ENCODE assay signal across 8 cellular contexts in genomic region chr15:74889390-74889881, GRCh38. TPM values are rescaled to one million over a fixed set of nuclear protein-coding genes. Genes with fewer than 3 reads are reported as not detected.
A peak's percentile ranks its signal among the peaks of the same experiment; 100 is the strongest.
DNase-seq lines count a peak whose midpoint lies in the region; ATAC-seq, FAIRE-seq and TF ChIP-seq lines count a peak whose summit lies in the region.

No MANE protein-coding gene starts in this region.

- WGBS in iPS DF 6.9 (ENCODE audit: insufficient coverage, insufficient read length), result no CpG with 5 or more reads among the region's 8 CpGs

- TF ChIP-seq POLR2A in GM12892 (IDR thresholded peaks at IDR 0.05; ENCODE audit: low read depth, low read length), result no peak

- peak overlapping the region; percentile 66 for H2AFZ ChIP-seq in Karpas-422 (ENCODE audit: low read length)

- H3K27ac ChIP-seq in Karpas-422 (ENCODE audit: low read length), result no peak overlapping the region
- H3K27ac ChIP-seq in iPS DF 6.9 (ENCODE audit: low read length), result no peak overlapping the region

- ATAC-seq in GM19023 (IDR thresholded peaks at IDR 0.05; ENCODE audit: unreplicated experiment) (peak; percentile 25), HG03097 (IDR thresholded peaks at IDR 0.05; ENCODE audit: low FRiP score, unreplicated experiment) (no peak)

- H3K9me2 ChIP-seq in Karpas-422 (replicated peaks; ENCODE audit: insufficient read depth, low read length), result no peaks in the 10 kb centered on the region

- H3K4me1 ChIP-seq in Karpas-422 (ENCODE audit: low read length), result peaks cover 38% of the 10 kb centered on the region
- H3K4me1 ChIP-seq in iPS DF 6.9 (ENCODE audit: control insufficient read depth, insufficient read depth, low read length), result peaks cover 2% of the 10 kb centered on the region; the same call in 1 of the 2 replicates
- H3K4me1 ChIP-seq in skeletal muscle satellite cell (ENCODE audit: control insufficient read depth, insufficient read depth, low read length), result peaks cover 22% of the 10 kb centered on the region

- DNase-seq in AG04449 (ENCODE audit: low read depth, low spot score), result no peak
- no peak for DNase-seq in Karpas-422
- peak in 42 of 58 donors; percentile 12 to 88 (median 55) for DNase-seq in anterior cingulate cortex (lab: John Stamatoyannopoulos, UW)
- DNase-seq in iPS DF 6.9 (ENCODE audit: low read depth, low spot score), result no peak
- no peak for DNase-seq in GM12892 (ENCODE audit: insufficient read length)

- no peak for FAIRE-seq in GM12892 (lab: Jason Lieb, UNC)

- H3K4me3 ChIP-seq in AG04449 (ENCODE audit: low read depth, low read length), result peak overlapping the region; percentile 100
- peak overlapping the region; percentile 91 for H3K4me3 ChIP-seq in Karpas-422 (ENCODE audit: low read length)
- peak overlapping the region; percentile 91; the same call in 1 of the 2 replicates for H3K4me3 ChIP-seq in iPS DF 6.9 (ENCODE audit: low read length)
- peak overlapping the region; percentile 91 for H3K4me3 ChIP-seq in skeletal muscle satellite cell (ENCODE audit: low read length)

- no peak for TF ChIP-seq CTCF in AG04449 (IDR thresholded peaks at IDR 0.05; ENCODE audit: insufficient read depth, low read length, missing control alignments)

- peak overlapping the region; percentile 91 for H3K4me2 ChIP-seq in Karpas-422 (ENCODE audit: low read depth, low read length, poor library complexity, severe bottlenecking)
- peak overlapping the region; percentile 81 for H3K4me2 ChIP-seq in skeletal muscle satellite cell (ENCODE audit: low read length)

- H3K27me3 ChIP-seq in Karpas-422 (ENCODE audit: low read length) (no peaks in the 10 kb centered on the region), iPS DF 6.9 (ENCODE audit: control insufficient read depth, insufficient read depth, low read length) (no peaks in the 10 kb centered on the region), skeletal muscle satellite cell (ENCODE audit: control insufficient read depth, insufficient read depth, low read length) (no peaks in the 10 kb centered on the region)

- peaks cover 14% of the 10 kb centered on the region for H3K79me2 ChIP-seq in Karpas-422 (ENCODE audit: low read length)

- CTCF ChIA-PET in AG04449 (lab: Yijun Ruan, JAX), result interaction anchor here (0.9 to 9.3 kb wide), 6 partner anchors 14 to 108 kb away, joined by 3 to 134 read pairs (median 3); partner anchors contain the start of gene FAM219B

- no peaks in the 10 kb centered on the region for H4K20me1 ChIP-seq in Karpas-422 (ENCODE audit: insufficient read depth, low read depth, low read length)

- peaks cover 6% of the 10 kb centered on the region; the same call in 1 of the 2 replicates for H3K36me3 ChIP-seq in Karpas-422 (ENCODE audit: insufficient read depth, low read length)
- peaks cover 6% of the 10 kb centered on the region; the same call in 1 of the 2 replicates for H3K36me3 ChIP-seq in iPS DF 6.9 (ENCODE audit: control insufficient read depth, insufficient read depth, low read length)
- H3K36me3 ChIP-seq in skeletal muscle satellite cell (ENCODE audit: insufficient read depth, low read length), result peaks cover 19% of the 10 kb centered on the region

- H3K9ac ChIP-seq in Karpas-422 (ENCODE audit: low read length) (peak overlapping the region; percentile 92), skeletal muscle satellite cell (ENCODE audit: low read depth, low read length) (peak overlapping the region; percentile 86)

- POLR2A ChIA-PET in AG04449 (lab: Yijun Ruan, JAX), result interaction anchor here (0.7 to 1.1 kb wide), 5 partner anchors 9 to 106 kb away, joined by 3 to 10 read pairs (median 4); partner anchors contain the start of gene FAM219B

- H3K9me3 ChIP-seq in Karpas-422 (ENCODE audit: low read length), result no peaks in the 10 kb centered on the region
- H3K9me3 ChIP-seq in iPS DF 6.9 (ENCODE audit: control insufficient read depth, insufficient read depth, low read length), result no peaks in the 10 kb centered on the region
- H3K9me3 ChIP-seq in skeletal muscle satellite cell (replicated peaks; ENCODE audit: low read length), result no peaks in the 10 kb centered on the region

RNA-seq across cellular contexts. Expression of gene MPI, which starts 0.4 kb away (rescaled TPM):
- 73.7 and 78.8 TPM in 2 replicates for total RNA-seq in Karpas-422 (2014; rRNA removed; shearing (Covaris generic); ENCODE audit: low replicate concordance)
- 73.3 and 100 TPM in 2 replicates for total RNA-seq in skeletal muscle satellite cell (2012; rRNA removed)
- polyA plus RNA-seq in GM12892 (2012; ENCODE audit: missing spikeins), result 73.3 TPM

RNA-seq across cellular contexts. Expression of gene SCAMP2, which starts 16.3 kb away (rescaled TPM):
- total RNA-seq in Karpas-422 (2014; rRNA removed; shearing (Covaris generic); ENCODE audit: low replicate concordance), result 37.1 and 54.9 TPM in 2 replicates
- total RNA-seq in skeletal muscle satellite cell (2012; rRNA removed), result 17.2 and 26.6 TPM in 2 replicates
- polyA plus RNA-seq in GM12892 (2012; ENCODE audit: missing spikeins), result 52.0 TPM

RNA-seq across cellular contexts. Expression of gene FAM219B, which starts 17.2 kb away (rescaled TPM):
- total RNA-seq in Karpas-422 (2014; rRNA removed; shearing (Covaris generic); ENCODE audit: low replicate concordance), result 58.8 and 69.5 TPM in 2 replicates
- total RNA-seq in skeletal muscle satellite cell (2012; rRNA removed), result 26.0 and 29.7 TPM in 2 replicates
- 29.8 TPM for polyA plus RNA-seq in GM12892 (2012; ENCODE audit: missing spikeins)

RNA-seq across cellular contexts. Expression of gene ULK3, which starts 46.5 kb away (rescaled TPM):
- 87.3 and 89.6 TPM in 2 replicates for total RNA-seq in Karpas-422 (2014; rRNA removed; shearing (Covaris generic); ENCODE audit: low replicate concordance)
- 21.3 and 27.1 TPM in 2 replicates for total RNA-seq in skeletal muscle satellite cell (2012; rRNA removed)
- 25.0 TPM for polyA plus RNA-seq in GM12892 (2012; ENCODE audit: missing spikeins)

RNA-seq across cellular contexts. Expression of gene COX5A, which starts 48.4 kb away (rescaled TPM):
- total RNA-seq in Karpas-422 (2014; rRNA removed; shearing (Covaris generic); ENCODE audit: low replicate concordance), result 135 and 229 TPM in 2 replicates
- total RNA-seq in skeletal muscle satellite cell (2012; rRNA removed), result 68.4 and 80.2 TPM in 2 replicates
- 404 TPM for polyA plus RNA-seq in GM12892 (2012; ENCODE audit: missing spikeins)

Comparison
In these comparisons a context has a peak if more than half of its experiments do, and no peak if none do; other contexts are left out.
1. DNase-seq: peak in anterior cingulate cortex (42 of 58); none in AG04449 (single experiment), Karpas-422 (single experiment), iPS DF 6.9 (single experiment) and GM12892 (single experiment).
2. Peak in every context shown above with its lines, with median percentiles within 50 percentile points of each other: H3K4me3 ChIP-seq.